Comparison of ENCODE assay signal across 1 cellular context in genomic region chr3:133901083-133901482, GRCh38.
TF ChIP-seq lines count a peak whose summit lies in the region.

No MANE protein-coding gene starts in this region.

TF ChIP-seq in H1, 55 proteins besides CTCF, POLR2A, EP300 and RAD21 (continued from another document):
- TF ChIP-seq, protein P1, sequence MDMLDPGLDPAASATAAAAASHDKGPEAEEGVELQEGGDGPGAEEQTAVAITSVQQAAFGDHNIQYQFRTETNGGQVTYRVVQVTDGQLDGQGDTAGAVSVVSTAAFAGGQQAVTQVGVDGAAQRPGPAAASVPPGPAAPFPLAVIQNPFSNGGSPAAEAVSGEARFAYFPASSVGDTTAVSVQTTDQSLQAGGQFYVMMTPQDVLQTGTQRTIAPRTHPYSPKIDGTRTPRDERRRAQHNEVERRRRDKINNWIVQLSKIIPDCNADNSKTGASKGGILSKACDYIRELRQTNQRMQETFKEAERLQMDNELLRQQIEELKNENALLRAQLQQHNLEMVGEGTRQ (IDR thresholded peaks at IDR 0.05; ENCODE audit: low read length): no peak
- no peak for TF ChIP-seq SIRT6 (IDR thresholded peaks at IDR 0.05; ENCODE audit: low read length)
- TF ChIP-seq KDM1A (IDR thresholded peaks at IDR 0.05; ENCODE audit: borderline replicate concordance, low read length): no peak
- TF ChIP-seq ASH2L (IDR thresholded peaks at IDR 0.05; ENCODE audit: low read length): no peak
- TF ChIP-seq, protein P2, sequence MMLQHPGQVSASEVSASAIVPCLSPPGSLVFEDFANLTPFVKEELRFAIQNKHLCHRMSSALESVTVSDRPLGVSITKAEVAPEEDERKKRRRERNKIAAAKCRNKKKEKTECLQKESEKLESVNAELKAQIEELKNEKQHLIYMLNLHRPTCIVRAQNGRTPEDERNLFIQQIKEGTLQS (IDR thresholded peaks at IDR 0.05; ENCODE audit: insufficient read depth, low read depth, low read length): no peak
- no peak for TF ChIP-seq CHD1 (IDR thresholded peaks at IDR 0.05; ENCODE audit: low read depth, low read length)
- TF ChIP-seq RNF2 (IDR thresholded peaks at IDR 0.05; ENCODE audit: borderline replicate concordance, low read depth, low read length, missing control alignments, poor library complexity, severe bottlenecking): no peak
- no peak for TF ChIP-seq GABPA (IDR thresholded peaks at IDR 0.05; ENCODE audit: borderline replicate concordance, insufficient read depth, low read length)
- no peak for TF ChIP-seq BRCA1 (IDR thresholded peaks at IDR 0.05; ENCODE audit: low read depth, low read length)
- TF ChIP-seq ZNF274 (IDR thresholded peaks at IDR 0.05; ENCODE audit: borderline replicate concordance, extremely low read depth, low read length): no peak
